In genomic region chr1:46687095-46687659, GRCh38 we compare ENCODE assay signal across 9 cellular contexts. TPM values are rescaled to one million over a fixed set of nuclear protein-coding genes. Genes with fewer than 3 reads are reported as not detected.
DNase-seq lines count a peak whose midpoint lies in the region; ATAC-seq and TF ChIP-seq lines count a peak whose summit lies in the region.
"Had no signal": no experiment of that assay in that cellular context is flagged by ENCODE, and none has a peak within 500 bp of the region (broad histone marks: within the 10 kb centered on the region; RNA-seq: fewer than 3 reads in every experiment).

No MANE protein-coding gene starts in this region.

- TF ChIP-seq EP300 in Ishikawa (IDR thresholded peaks at IDR 0.05; ENCODE audit: borderline replicate concordance): no peak

- no peak overlapping the region for H3K4me2 ChIP-seq in mesendoderm (ENCODE audit: low read length)

- peaks cover 2% of the 10 kb centered on the region for H3K79me1 ChIP-seq in mesendoderm (ENCODE audit: low read length)

- no peak overlapping the region for H3K9ac ChIP-seq in mesendoderm (ENCODE audit: low read length)

- no peak overlapping the region for H4K5ac ChIP-seq in mesendoderm (ENCODE audit: low read length)

- H3K27me3 ChIP-seq in lung (ENCODE audit: control insufficient read depth, insufficient read depth) (no peaks in the 10 kb centered on the region), mesendoderm (ENCODE audit: insufficient read depth, low read length, poor library complexity) (no peaks in the 10 kb centered on the region)

- H3K36me3 ChIP-seq in lung (ENCODE audit: control insufficient read depth in 2 of 2, insufficient read depth in 2 of 2, low read length in 2 of 2) (peaks cover 32 to 44% of the 10 kb centered on the region in 2 donors), mesendoderm (ENCODE audit: control insufficient read depth, insufficient read depth, low read length) (peaks cover 11% of the 10 kb centered on the region)

- TF ChIP-seq CTCF in AG09309 (IDR thresholded peaks at IDR 0.05; ENCODE audit: control insufficient read depth, insufficient read depth, low read depth, low read length, missing control alignments) (no peak), astrocyte of the spinal cord (IDR thresholded peaks at IDR 0.05; ENCODE audit: low read depth, low read length) (no peak), lung (IDR thresholded peaks at IDR 0.05; ENCODE audit: control extremely low read depth, extremely low read depth) (no peak)

- H3K4me1 ChIP-seq in lung (ENCODE audit: control insufficient read depth in 2 of 2, insufficient read depth in 2 of 2, low read length in 2 of 2) (peaks cover 1 to 4% of the 10 kb centered on the region in 2 donors), mesendoderm (ENCODE audit: control insufficient read depth, low read depth, low read length) (peaks cover 3% of the 10 kb centered on the region)

- peak; percentile 61 for DNase-seq in AG09309 (ENCODE audit: low read depth)
- peak; percentile 77 for DNase-seq in astrocyte of the spinal cord (ENCODE audit: low read depth, low spot score)
- peak; percentile 82 for DNase-seq in lung (ENCODE audit: low spot score)
- DNase-seq in NCI-H226: no peak
- no peak for DNase-seq in mesendoderm

- 52 to 55% methylated on average over 2 of the region's 2 CpGs for WGBS in lung, 2 donors
- WGBS in mesendoderm (ENCODE audit: extremely low coverage, insufficient coverage, low lambda C conversion rate): no CpG with 5 or more reads among the region's 2 CpGs

- no peaks in the 10 kb centered on the region for H3K79me2 ChIP-seq in mesendoderm (ENCODE audit: control insufficient read depth, insufficient read depth, low read length)

- no peak overlapping the region for H4K8ac ChIP-seq in mesendoderm (ENCODE audit: low read depth, low read length)

- H3K18ac ChIP-seq in mesendoderm (ENCODE audit: low read length): no peak overlapping the region

- H3K27ac ChIP-seq in lung (ENCODE audit: low read depth in 1 of 2, low read length in 1 of 2) (no peak overlapping the region), mesendoderm (ENCODE audit: low read depth, low read length) (no peak overlapping the region)

- ATAC-seq in lung (ENCODE audit: insufficient read depth, low FRiP score): no peak
- ATAC-seq in GM18870 (IDR thresholded peaks at IDR 0.05; ENCODE audit: unreplicated experiment): no peak
- ATAC-seq in HG03095 (IDR thresholded peaks at IDR 0.05; ENCODE audit: unreplicated experiment): no peak

- no peak overlapping the region for H2AK5ac ChIP-seq in mesendoderm (ENCODE audit: low read length)

- H3K56ac ChIP-seq in mesendoderm (ENCODE audit: low read length): no peak overlapping the region

- H3K4me3 ChIP-seq in AG09309 (ENCODE audit: control insufficient read depth, low read depth, low read length) (no peak overlapping the region), astrocyte of the spinal cord (ENCODE audit: low read depth, low read length) (no peak overlapping the region), lung (no peak overlapping the region), mesendoderm (ENCODE audit: low read length) (no peak overlapping the region)

- no peak overlapping the region for H2BK15ac ChIP-seq in mesendoderm (replicated peaks; ENCODE audit: low read depth)

- H3K9me3 ChIP-seq in lung (ENCODE audit: control insufficient read depth in 2 of 2, insufficient read depth in 1 of 2, low read length in 1 of 2): no peaks in the 10 kb centered on the region

- TF ChIP-seq RAD21 in Ishikawa (IDR thresholded peaks at IDR 0.05; ENCODE audit: low read depth): no peak

- H3K23ac ChIP-seq in mesendoderm (ENCODE audit: low read length): no peak overlapping the region

- no peak overlapping the region for H2BK120ac ChIP-seq in mesendoderm (ENCODE audit: low read depth, low read length)

- H2BK5ac ChIP-seq in mesendoderm (ENCODE audit: low read length): no peak overlapping the region

- in situ Hi-C loops in astrocyte of the spinal cord (cut with HindIII; ENCODE audit: low sequenced_read_pairs): no loop called here

- no peak overlapping the region for H3K4ac ChIP-seq in mesendoderm (ENCODE audit: low read depth, low read length)

TF ChIP-seq in Ishikawa, 13 proteins besides CTCF, POLR2A, EP300 and RAD21:
- TF ChIP-seq NFIC (IDR thresholded peaks at IDR 0.05) (peak; percentile 51; the same call in 1 of the 2 replicates), TAF1 (IDR thresholded peaks at IDR 0.05; ENCODE audit: low read depth) (no peak)

RNA-seq across cellular contexts. Expression of gene TEX38, which starts 15.5 kb away (rescaled TPM):
- total RNA-seq in lung: not detected
- polyA plus RNA-seq in lung: not detected
- 0.06 TPM for polyA plus RNA-seq in mesendoderm (2013, experiment 1 of 2)
- polyA plus RNA-seq in mesendoderm (2013, experiment 2 of 2): not detected
- polyA plus RNA-seq: neural cell had no signal

RNA-seq across cellular contexts. Expression of gene ATPAF1, which starts 19.0 kb away (rescaled TPM):
- total RNA-seq in lung: 10 to 100 TPM; 35.1 to 42.3 TPM
- polyA plus RNA-seq in lung: 10 to 100 TPM; 23.1 to 38.1 TPM
- 40.9 TPM for polyA plus RNA-seq in mesendoderm (2013, experiment 1 of 2)
- 40.2 TPM for polyA plus RNA-seq in mesendoderm (2013, experiment 2 of 2)

RNA-seq across cellular contexts. Expression of gene EFCAB14, which starts 31.7 kb away (rescaled TPM):
- total RNA-seq in lung: 100 to 1,000 TPM in 1 of 2 donors, 10 to 100 TPM in 1; 97.7 to 132 TPM
- 10 to 100 TPM; 20.8 to 49.0 TPM for polyA plus RNA-seq in lung
- polyA plus RNA-seq in mesendoderm (2013, experiment 1 of 2): 26.7 TPM
- polyA plus RNA-seq in mesendoderm (2013, experiment 2 of 2): 27.1 TPM

Comparison
In these comparisons a context has a peak if more than half of its experiments do, and no peak if none do; other contexts are left out.
1. DNase-seq: peak in AG09309 (single experiment), astrocyte of the spinal cord (single experiment) and lung (single experiment); none in NCI-H226 (single experiment) and mesendoderm (single experiment).